8 cellular contexts compared by ENCODE assay signal in genomic region chr12:116066381-116067230, GRCh38.
DNase-seq lines count a peak whose midpoint lies in the region; ATAC-seq and TF ChIP-seq lines count a peak whose summit lies in the region.

No MANE protein-coding gene starts in this region.

- DNase-seq in AML-193 (lab: John Stamatoyannopoulos, UW), result peak; percentile 54 to 62
- peak; percentile 46 for DNase-seq in H4 (ENCODE audit: low spot score)
- peak; percentile 52 to 82 (median 52) for DNase-seq in Peyer's patch
- DNase-seq in activated effector memory CD4-positive, alpha-beta T cell treated with Interleukin-2 at 50 U/mL for 16 hours, result peak; percentile 35
- peak in 2 of 3 donors; percentile 56 to 65 for DNase-seq in right cardiac atrium
- DNase-seq in stimulated activated CD4-positive, alpha-beta T cell treated with anti-CD3 and anti-CD28 coated beads, Interleukin-2, amount 100 ng/mL, for 4 hours (ENCODE audit: low read depth), result peak; percentile 32
- DNase-seq in NCI-H187 (lab: John Stamatoyannopoulos, UW), result no peak

- H3K27ac ChIP-seq in Peyer's patch, result no peak overlapping the region
- no peak overlapping the region for H3K27ac ChIP-seq in right cardiac atrium (ENCODE audit: low read length)

- ATAC-seq in right cardiac atrium, result peak in 1 of 2 donors; percentile 45
- no peak for ATAC-seq in GM21526 (IDR thresholded peaks at IDR 0.05; ENCODE audit: low FRiP score, unreplicated experiment)

- H3K9me3 ChIP-seq in Peyer's patch (no peaks in the 10 kb centered on the region), right cardiac atrium (ENCODE audit: control insufficient read depth, low read length) (no peaks in the 10 kb centered on the region)

- peak; percentile 43 to 85 (median 66) for TF ChIP-seq CTCF in Peyer's patch (IDR thresholded peaks at IDR 0.05)

- H3K27me3 ChIP-seq in Peyer's patch (no peaks in the 10 kb centered on the region), right cardiac atrium (ENCODE audit: control insufficient read depth, insufficient read depth) (no peaks in the 10 kb centered on the region)

- WGBS in right cardiac atrium, result 70% methylated on average over 7 of the region's 7 CpGs

- H3K36me3 ChIP-seq in Peyer's patch, result no peaks in the 10 kb centered on the region

- TF ChIP-seq POLR2A in Peyer's patch (IDR thresholded peaks at IDR 0.05), result no peak

- H3K4me1 ChIP-seq in Peyer's patch (peaks cover 0 to 11% (median 0%) of the 10 kb centered on the region in 4 donors), right cardiac atrium (ENCODE audit: control insufficient read depth, insufficient read depth, low read length) (peaks cover 12% of the 10 kb centered on the region)

- no peak overlapping the region for H3K4me3 ChIP-seq in Peyer's patch
- H3K4me3 ChIP-seq in right cardiac atrium (ENCODE audit: low read length), result no peak overlapping the region

- intact Hi-C loops in right cardiac atrium (cut with DNase I), result no loop called here

Comparison
In these comparisons a context has a peak if more than half of its experiments do, and no peak if none do; other contexts are left out.
1. DNase-seq: peak in AML-193 (2 of 2), H4 (single experiment), Peyer's patch (3 of 3), activated effector memory CD4-positive, alpha-beta T cell treated with Interleukin-2 at 50 U/mL for 16 hours (single experiment), right cardiac atrium (2 of 3) and stimulated activated CD4-positive, alpha-beta T cell treated with anti-CD3 and anti-CD28 coated beads, Interleukin-2, amount 100 ng/mL, for 4 hours (single experiment); none in NCI-H187 (0 of 2).